ENCODE assay signal across 18 cellular contexts in the genomic region with DNA sequence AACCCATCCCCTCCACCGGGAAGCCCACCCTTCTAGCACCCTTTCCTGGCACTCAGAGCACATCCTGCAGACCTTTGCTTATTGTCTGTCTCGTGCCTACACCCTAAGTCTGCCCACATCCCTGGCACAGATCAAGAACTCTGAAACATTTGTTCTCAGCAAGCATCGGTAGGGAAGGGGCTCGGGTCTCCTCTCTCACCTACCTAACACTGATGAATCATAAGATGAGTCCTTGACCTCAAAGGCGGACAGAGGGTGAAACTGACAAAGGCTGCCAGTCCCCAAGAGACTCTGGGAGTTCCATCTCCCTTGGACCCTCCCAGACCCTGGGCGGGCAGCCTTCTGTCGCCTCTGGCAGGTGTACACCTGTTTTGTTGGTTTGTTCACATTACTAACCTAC. TPM values are rescaled to one million over a fixed set of nuclear protein-coding genes. Genes with fewer than 3 reads are reported as not detected.
DNase-seq lines count a peak whose midpoint lies in the region; ATAC-seq and TF ChIP-seq lines count a peak whose summit lies in the region.
"Had no signal": no experiment of that assay in that cellular context is flagged by ENCODE, and none has a peak within 500 bp of the region (broad histone marks: within the 10 kb centered on the region; RNA-seq: fewer than 3 reads in every experiment).

No MANE protein-coding gene starts in this region.

- no peak for ATAC-seq in CD4-positive, alpha-beta T cell (ENCODE audit: poor library complexity)
- ATAC-seq in activated T-helper 17 cell treated with anti-CD3 and anti-CD28 coated beads, Interleukin-2, amount 50 U/mL, for 72 hours (replicated peaks) = peak; percentile 42
- peak in 1 of 2 donors; percentile 25 for ATAC-seq in naive thymus-derived CD8-positive, alpha-beta T cell
- no peak for ATAC-seq in GM18502 (IDR thresholded peaks at IDR 0.05; ENCODE audit: poor library complexity, unreplicated experiment)
- ATAC-seq: HepG2 had no signal

- H3K27me3 ChIP-seq in CD4-positive, alpha-beta T cell (ENCODE audit: control insufficient read depth, insufficient read depth, low read length) = no peaks in the 10 kb centered on the region

- TF ChIP-seq CTCF in CD4-positive, alpha-beta T cell (IDR thresholded peaks at IDR 0.05) = no peak
- no peak for TF ChIP-seq CTCF in GM20000 (IDR thresholded peaks at IDR 0.05; ENCODE audit: extremely low read depth, missing control alignments)

- CTCF ChIA-PET in activated CD4-positive, alpha-beta memory T cell treated with anti-CD3 and anti-CD28 coated beads for 36 hours (lab: Charles Lee) = interaction anchor here (0.8 to 1.8 kb wide), 4 partner anchors 9 to 81 kb away, joined by 3 to 9 read pairs (median 4); no protein-coding TSS in a partner anchor
- CTCF ChIA-PET in activated CD4-positive, alpha-beta memory T cell treated with anti-CD3 and anti-CD28 coated beads, Interleukin-2, amount 10 ng/mL, durations not matched to agents 7 days and 5 days (lab: Charles Lee) = interaction anchor here (1.3 kb wide), 1 partner anchor 13 kb away, joined by 4 read pairs; no protein-coding TSS in a partner anchor
- CTCF ChIA-PET in CD4-positive, alpha-beta T cell (lab: Charles Lee) = interaction anchor here (1.3 to 3.6 kb wide), 3 partner anchors 12 to 42 kb away, joined by 3 to 14 read pairs (median 4); no protein-coding TSS in a partner anchor

- peak overlapping the region; percentile 22 for H3K27ac ChIP-seq in CD4-positive, alpha-beta T cell (ENCODE audit: low read depth, low read length)
- H3K27ac ChIP-seq: KMS-11 had no signal

- no peak overlapping the region for H3K4me3 Mint-ChIP-seq in activated CD4-positive, alpha-beta memory T cell treated with anti-CD3 and anti-CD28 coated beads for 36 hours
- no peak overlapping the region for H3K4me3 Mint-ChIP-seq in activated CD4-positive, alpha-beta memory T cell treated with anti-CD3 and anti-CD28 coated beads, Interleukin-2, amount 10 ng/mL, durations not matched to agents 7 days and 5 days
- H3K4me3 Mint-ChIP-seq in CD4-positive, alpha-beta T cell = no peak overlapping the region
- no peak overlapping the region for H3K4me3 Mint-ChIP-seq in activated T-helper 17 cell treated with anti-CD3 and anti-CD28 coated beads, Interleukin-2, amount 50 U/mL, for 72 hours
- H3K4me3 Mint-ChIP-seq in naive thymus-derived CD8-positive, alpha-beta T cell = peak overlapping the region in 7 of 10 donors; percentile 13 to 69 (median 50)

- peaks cover 14% of the 10 kb centered on the region for H3K36me3 Mint-ChIP-seq in activated CD4-positive, alpha-beta memory T cell treated with anti-CD3 and anti-CD28 coated beads for 36 hours
- peaks cover 56% of the 10 kb centered on the region for H3K36me3 Mint-ChIP-seq in activated CD4-positive, alpha-beta memory T cell treated with anti-CD3 and anti-CD28 coated beads, Interleukin-2, amount 10 ng/mL, durations not matched to agents 7 days and 5 days (ENCODE audit: low read depth)
- H3K36me3 Mint-ChIP-seq in CD4-positive, alpha-beta T cell (ENCODE audit: low read depth) = peaks cover 22% of the 10 kb centered on the region
- peaks cover 31% of the 10 kb centered on the region for H3K36me3 Mint-ChIP-seq in activated T-helper 17 cell treated with anti-CD3 and anti-CD28 coated beads, Interleukin-2, amount 50 U/mL, for 72 hours (ENCODE audit: low read depth)
- H3K36me3 Mint-ChIP-seq in naive thymus-derived CD8-positive, alpha-beta T cell = peaks cover 0 to 9% (median 0%) of the 10 kb centered on the region in 3 donors

- H3K27me3 Mint-ChIP-seq in activated CD4-positive, alpha-beta memory T cell treated with anti-CD3 and anti-CD28 coated beads for 36 hours = no peaks in the 10 kb centered on the region
- H3K27me3 Mint-ChIP-seq in activated CD4-positive, alpha-beta memory T cell treated with anti-CD3 and anti-CD28 coated beads, Interleukin-2, amount 10 ng/mL, durations not matched to agents 7 days and 5 days = no peaks in the 10 kb centered on the region
- no peaks in the 10 kb centered on the region for H3K27me3 Mint-ChIP-seq in CD4-positive, alpha-beta T cell
- H3K27me3 Mint-ChIP-seq in activated T-helper 17 cell treated with anti-CD3 and anti-CD28 coated beads, Interleukin-2, amount 50 U/mL, for 72 hours = no peaks in the 10 kb centered on the region
- H3K27me3 Mint-ChIP-seq in naive thymus-derived CD8-positive, alpha-beta T cell = no peaks in the 10 kb centered on the region

- no peak for DNase-seq in activated CD4-positive, alpha-beta memory T cell treated with anti-CD3 and anti-CD28 coated beads for 36 hours
- no peak for DNase-seq in activated CD4-positive, alpha-beta memory T cell treated with anti-CD3 and anti-CD28 coated beads, Interleukin-2, amount 10 ng/mL, durations not matched to agents 7 days and 5 days
- DNase-seq in CD4-positive, alpha-beta T cell = no peak
- peak in 1 of 10 donors; percentile 19 for DNase-seq in naive thymus-derived CD8-positive, alpha-beta T cell
- no peak for DNase-seq in GM20000 (ENCODE audit: low spot score)
- DNase-seq in EL = no peak
- DNase-seq: DMS53, NCI-H1092 treated with DMSO at 0.1 percent for 48 hours, NCI-H1694 treated with DMSO at 0.1 percent for 48 hours, NCI-H446, NCI-H748 treated with DMSO at 0.1 percent for 48 hours had no signal

- no peaks in the 10 kb centered on the region for H3K9me3 ChIP-seq in CD4-positive, alpha-beta T cell (ENCODE audit: control insufficient read depth, low read length)
- H3K9me3 ChIP-seq: HAP-1, MG63 had no signal

- intact Hi-C loops in activated CD4-positive, alpha-beta memory T cell treated with anti-CD3 and anti-CD28 coated beads for 36 hours (cut with micrococcal nuclease) = no loop called here
- intact Hi-C loops in CD4-positive, alpha-beta T cell (cut with DNase I, micrococcal nuclease) = no loop called here

- POLR2A ChIA-PET in activated CD4-positive, alpha-beta memory T cell treated with anti-CD3 and anti-CD28 coated beads for 36 hours (lab: Charles Lee) = no interaction called here
- POLR2A ChIA-PET in activated CD4-positive, alpha-beta memory T cell treated with anti-CD3 and anti-CD28 coated beads, Interleukin-2, amount 10 ng/mL, durations not matched to agents 7 days and 5 days (lab: Charles Lee) = interaction anchor here (1.3 to 1.4 kb wide), 2 partner anchors 9 to 10 kb away, joined by 3 to 5 read pairs; no protein-coding TSS in a partner anchor
- POLR2A ChIA-PET in CD4-positive, alpha-beta T cell (lab: Charles Lee) = interaction anchor here (1.0 to 3.0 kb wide), 5 partner anchors 8 to 42 kb away, joined by 3 to 29 read pairs (median 6); partner anchors contain the start of gene MAL
- POLR2A ChIA-PET in naive thymus-derived CD8-positive, alpha-beta T cell (lab: Charles Lee) = interaction anchor here (1.0 to 3.1 kb wide), 6 partner anchors 10 to 44 kb away, joined by 3 to 26 read pairs (median 3); partner anchors contain the start of gene MAL

- peak overlapping the region; percentile 49 for H3K27ac Mint-ChIP-seq in activated CD4-positive, alpha-beta memory T cell treated with anti-CD3 and anti-CD28 coated beads for 36 hours
- H3K27ac Mint-ChIP-seq in activated CD4-positive, alpha-beta memory T cell treated with anti-CD3 and anti-CD28 coated beads, Interleukin-2, amount 10 ng/mL, durations not matched to agents 7 days and 5 days = no peak overlapping the region
- H3K27ac Mint-ChIP-seq in CD4-positive, alpha-beta T cell = peak overlapping the region; percentile 71
- H3K27ac Mint-ChIP-seq in activated T-helper 17 cell treated with anti-CD3 and anti-CD28 coated beads, Interleukin-2, amount 50 U/mL, for 72 hours = peak overlapping the region; percentile 8
- peak overlapping the region; percentile 44 to 97 (median 84) for H3K27ac Mint-ChIP-seq in naive thymus-derived CD8-positive, alpha-beta T cell

- H3K4me1 Mint-ChIP-seq in activated CD4-positive, alpha-beta memory T cell treated with anti-CD3 and anti-CD28 coated beads for 36 hours (ENCODE audit: low read depth) = peaks cover 79% of the 10 kb centered on the region
- H3K4me1 Mint-ChIP-seq in activated CD4-positive, alpha-beta memory T cell treated with anti-CD3 and anti-CD28 coated beads, Interleukin-2, amount 10 ng/mL, durations not matched to agents 7 days and 5 days = peaks cover 56% of the 10 kb centered on the region
- H3K4me1 Mint-ChIP-seq in CD4-positive, alpha-beta T cell (ENCODE audit: low read depth) = peaks cover 95% of the 10 kb centered on the region
- H3K4me1 Mint-ChIP-seq in activated T-helper 17 cell treated with anti-CD3 and anti-CD28 coated beads, Interleukin-2, amount 50 U/mL, for 72 hours = peaks cover 41% of the 10 kb centered on the region
- peaks cover 49 to 95% (median 85%) of the 10 kb centered on the region in 4 donors for H3K4me1 Mint-ChIP-seq in naive thymus-derived CD8-positive, alpha-beta T cell

- H3K9me3 Mint-ChIP-seq in activated CD4-positive, alpha-beta memory T cell treated with anti-CD3 and anti-CD28 coated beads for 36 hours = peaks cover 26% of the 10 kb centered on the region
- H3K9me3 Mint-ChIP-seq in activated CD4-positive, alpha-beta memory T cell treated with anti-CD3 and anti-CD28 coated beads, Interleukin-2, amount 10 ng/mL, durations not matched to agents 7 days and 5 days = peaks cover 7% of the 10 kb centered on the region
- H3K9me3 Mint-ChIP-seq in CD4-positive, alpha-beta T cell = peaks cover 2% of the 10 kb centered on the region
- peaks cover 30% of the 10 kb centered on the region for H3K9me3 Mint-ChIP-seq in activated T-helper 17 cell treated with anti-CD3 and anti-CD28 coated beads, Interleukin-2, amount 50 U/mL, for 72 hours
- H3K9me3 Mint-ChIP-seq in naive thymus-derived CD8-positive, alpha-beta T cell = peaks cover 0 to 29% (median 0%) of the 10 kb centered on the region in 9 donors

RNA-seq across cellular contexts. Expression of gene MAL, which starts 9.3 kb away (rescaled TPM):
- total RNA-seq in activated CD4-positive, alpha-beta memory T cell treated with anti-CD3 and anti-CD28 coated beads for 36 hours = 10 to 100 TPM; 63.5 to 63.6 TPM
- 100 to 1,000 TPM; 202 to 210 TPM for total RNA-seq in activated CD4-positive, alpha-beta memory T cell treated with anti-CD3 and anti-CD28 coated beads, Interleukin-2, amount 10 ng/mL, durations not matched to agents 7 days and 5 days
- total RNA-seq in CD4-positive, alpha-beta T cell = 100 to 1,000 TPM; 101 to 102 TPM
- 10 to 100 TPM; 47.2 to 65.9 TPM for total RNA-seq in activated T-helper 17 cell treated with anti-CD3 and anti-CD28 coated beads, Interleukin-2, amount 50 U/mL, for 72 hours
- total RNA-seq in naive thymus-derived CD8-positive, alpha-beta T cell = 100 to 1,000 TPM; 116 to 117 TPM
- polyA plus RNA-seq in naive thymus-derived CD8-positive, alpha-beta T cell = 100 to 1,000 TPM; 158 to 284 (median 273) TPM
- total RNA-seq: A172, HepG2 had no signal
- polyA plus RNA-seq: HepG2 had no signal

Comparison
In these comparisons a context has a peak if more than half of its experiments do, and no peak if none do; other contexts are left out.
1. H3K4me3 Mint-ChIP-seq: peak in naive thymus-derived CD8-positive, alpha-beta T cell (7 of 10); none in activated CD4-positive, alpha-beta memory T cell treated with anti-CD3 and anti-CD28 coated beads for 36 hours (single experiment), activated CD4-positive, alpha-beta memory T cell treated with anti-CD3 and anti-CD28 coated beads, Interleukin-2, amount 10 ng/mL, durations not matched to agents 7 days and 5 days (single experiment), CD4-positive, alpha-beta T cell (single experiment) and activated T-helper 17 cell treated with anti-CD3 and anti-CD28 coated beads, Interleukin-2, amount 50 U/mL, for 72 hours (single experiment).